27 cellular contexts compared by ENCODE assay signal in genomic region chr4:7381890-7382633, GRCh38. TPM values are rescaled to one million over a fixed set of nuclear protein-coding genes. Genes with fewer than 3 reads are reported as not detected.
DNase-seq lines count a peak whose midpoint lies in the region; ATAC-seq, FAIRE-seq and TF ChIP-seq lines count a peak whose summit lies in the region.
"Had no signal": no experiment of that assay in that cellular context is flagged by ENCODE, and none has a peak within 500 bp of the region (broad histone marks: within the 10 kb centered on the region; RNA-seq: fewer than 3 reads in every experiment).

No MANE protein-coding gene starts in this region.

- H3K9me3 ChIP-seq in BLaER1 (peaks cover 7% of the 10 kb centered on the region), PC-3 (ENCODE audit: low read length) (no peaks in the 10 kb centered on the region)
- H3K9me3 ChIP-seq: adrenal gland, colonic mucosa had no signal

- DNase-seq in D721Med (ENCODE audit: insufficient read length, low spot score) (peak; percentile 13), sciatic nerve (ENCODE audit: low spot score) (peak; percentile 42), NCI-H2029 treated with DMSO at 0.1 percent for 48 hours (lab: John Stamatoyannopoulos, UW) (no peak), GM20000 (ENCODE audit: low spot score) (no peak), PC-3 (no peak)
- DNase-seq: activated naive CD4-positive, alpha-beta T cell; activated T-cell treated with anti-CD3 and anti-CD28 coated beads, Interleukin-2, amount 50 U/mL, for 1 hour; Caco-2; colonic mucosa; DND-41; effector memory CD8-positive, alpha-beta T cell; foreskin fibroblast; left cardiac atrium; MM.1S; NCI-H1417; NCI-H2081 treated with DMSO at 0.1 percent for 48 hours; NCI-H226; NCI-H82; RPMI8226; T-helper 17 cell had no signal

- H3K4me3 ChIP-seq in BLaER1 (no peak overlapping the region), PC-3 (ENCODE audit: low read length) (no peak overlapping the region)
- H3K4me3 ChIP-seq: adrenal gland, colonic mucosa, skin epidermis had no signal

- H2AFZ ChIP-seq in PC-3 (ENCODE audit: low read length) = no peak overlapping the region

- peaks cover 89% of the 10 kb centered on the region for H3K4me1 ChIP-seq in BLaER1
- H3K4me1 ChIP-seq in PC-3 (ENCODE audit: insufficient read depth, low read length) = no peaks in the 10 kb centered on the region
- H3K4me1 ChIP-seq: adrenal gland, Caco-2, colonic mucosa had no signal

- no peaks in the 10 kb centered on the region for H3K79me2 ChIP-seq in PC-3 (ENCODE audit: low read length)

- H3K27ac ChIP-seq in BLaER1 = peak overlapping the region; percentile 90
- no peak overlapping the region for H3K27ac ChIP-seq in PC-3 (ENCODE audit: low read length)
- H3K27ac ChIP-seq: adrenal gland, colonic mucosa, KMS-11, skin epidermis had no signal

- POLR2A ChIA-PET in PC-3 (lab: Charles Lee; ENCODE audit: unreplicated experiment) = no interaction called here

- no peaks in the 10 kb centered on the region for H3F3A ChIP-seq in PC-3 (ENCODE audit: low read length, unreplicated experiment)

- H3K9ac ChIP-seq in BLaER1 (peak overlapping the region; percentile 60), PC-3 (ENCODE audit: low read length) (no peak overlapping the region)
- H3K9ac ChIP-seq: KMS-11 had no signal

- intact Hi-C loops in sciatic nerve (cut with DNase I) (no loop called here), PC-3 (cut with micrococcal nuclease) (no loop called here)

- CTCF ChIA-PET in PC-3 (lab: Charles Lee) = interaction anchor here (0.6 kb wide), 1 partner anchor 10 kb away, joined by 3 read pairs; no protein-coding TSS in a partner anchor

- 0 out of 2 replicates have a peak, but pooled peaks cover 5% of the 10 kb centered on the region for H3K36me3 ChIP-seq in BLaER1
- no peaks in the 10 kb centered on the region for H3K36me3 ChIP-seq in PC-3 (ENCODE audit: low read depth, low read length)
- H3K36me3 ChIP-seq: adrenal gland, colonic mucosa had no signal

- H3K27me3 ChIP-seq in BLaER1 (no peaks in the 10 kb centered on the region), PC-3 (ENCODE audit: low read length) (no peaks in the 10 kb centered on the region)
- H3K27me3 ChIP-seq: adrenal gland, colonic mucosa had no signal

- no peaks in the 10 kb centered on the region for H4K20me1 ChIP-seq in BLaER1
- no peaks in the 10 kb centered on the region for H4K20me1 ChIP-seq in PC-3 (ENCODE audit: low read length)

- ATAC-seq in esophagus mucosa (peak; percentile 10), sciatic nerve (no peak), HG02763 (IDR thresholded peaks at IDR 0.05; ENCODE audit: unreplicated experiment) (no peak), PC-3 (no peak)
- ATAC-seq: effector memory CD8-positive, alpha-beta T cell; T-helper 17 cell had no signal

- BruUV-seq in PC-3 (replicated peaks; lab: Mats Ljungman, UMichigan) = no TSS peak

- FAIRE-seq in D721Med (lab: Jason Lieb, UNC) = no peak

- no peaks in the 10 kb centered on the region for H3K9me2 ChIP-seq in PC-3 (replicated peaks; ENCODE audit: low read length)

- H3K4me2 ChIP-seq in BLaER1 (peak overlapping the region; percentile 98), PC-3 (ENCODE audit: low read length) (no peak overlapping the region)
- H3K4me2 ChIP-seq: KMS-11 had no signal

- no peak for TF ChIP-seq CTCF in D721Med (IDR thresholded peaks at IDR 0.05; ENCODE audit: insufficient read depth, missing control alignments)
- TF ChIP-seq CTCF in GM20000 (IDR thresholded peaks at IDR 0.05; ENCODE audit: extremely low read depth, missing control alignments) = no peak
- TF ChIP-seq CTCF in PC-3 (conservative IDR thresholded peaks at IDR 0.05; ENCODE audit: low read depth, low read length) = no peak

RNA-seq across cellular contexts. Expression of gene PSAPL1, which starts 52.7 kb away (rescaled TPM):
- total RNA-seq in esophagus mucosa (not detected), sciatic nerve (0.09 TPM), PC-3 (2014; rRNA removed) (0.15 TPM in 1 of 2 replicates, not detected in the other)
- total RNA-seq: adrenal gland, colonic mucosa, left cardiac atrium, T-helper 17 cell, ureter had no signal

Comparison
In these comparisons a context has a peak if more than half of its experiments do, and no peak if none do; other contexts are left out.
1. DNase-seq: peak in D721Med (single experiment) and sciatic nerve (single experiment); none in NCI-H2029 treated with DMSO at 0.1 percent for 48 hours (single experiment), GM20000 (single experiment) and PC-3 (single experiment).